9 cellular contexts compared by ENCODE assay signal in genomic region chr13:77521595-77522367, GRCh38.
DNase-seq lines count a peak whose midpoint lies in the region; TF ChIP-seq lines count a peak whose summit lies in the region.
"Had no signal": no experiment of that assay in that cellular context is flagged by ENCODE, and none has a peak within 500 bp of the region (broad histone marks: within the 10 kb centered on the region; RNA-seq: fewer than 3 reads in every experiment).

No MANE protein-coding gene starts in this region.

- TF ChIP-seq EP300 in Ishikawa (IDR thresholded peaks at IDR 0.05; ENCODE audit: borderline replicate concordance), result peak; percentile 97

- in situ Hi-C loops in brain microvascular endothelial cell (cut with HindIII; ENCODE audit: low pct_ligation_motif_present, low sequenced_read_pairs), result no loop called here

- DNase-seq in brain microvascular endothelial cell, result no peak
- DNase-seq in islet precursor cell, result peak; percentile 72
- no peak for DNase-seq in NCI-H2029 (lab: John Stamatoyannopoulos, UW)
- no peak for DNase-seq in hepatic stellate cell (ENCODE audit: low spot score)
- no peak for DNase-seq in NCI-H2227 (lab: John Stamatoyannopoulos, UW; ENCODE audit: unreplicated experiment)
- DNase-seq in medulla oblongata (ENCODE audit: extremely low spot score), result no peak
- DNase-seq: activated CD4-positive, CD25-positive, alpha-beta regulatory T cell; NCI-H146 had no signal

- peak; percentile 49 for TF ChIP-seq RAD21 in Ishikawa (IDR thresholded peaks at IDR 0.05; ENCODE audit: low read depth)

- H3K27me3 ChIP-seq in brain microvascular endothelial cell (replicated peaks), result no peaks in the 10 kb centered on the region

- H3K27ac ChIP-seq in brain microvascular endothelial cell, result peak overlapping the region; percentile 81

- no peak for TF ChIP-seq CTCF in brain microvascular endothelial cell (IDR thresholded peaks at IDR 0.05; ENCODE audit: low read depth, low read length, missing control alignments)

- no peaks in the 10 kb centered on the region for H3K36me3 ChIP-seq in brain microvascular endothelial cell (replicated peaks)

- no peak overlapping the region for H3K4me3 ChIP-seq in brain microvascular endothelial cell (ENCODE audit: low read depth, low read length)

TF ChIP-seq in Ishikawa, 13 proteins besides CTCF, POLR2A, EP300 and RAD21:
- TF ChIP-seq CEBPB (IDR thresholded peaks at IDR 0.05), result peak; percentile 91
- TF ChIP-seq TCF12 (IDR thresholded peaks at IDR 0.05; ENCODE audit: low read depth), result peak; percentile 97
- no peak for TF ChIP-seq TAF1 (IDR thresholded peaks at IDR 0.05; ENCODE audit: low read depth)
- peak; percentile 94 for TF ChIP-seq FOXM1 (IDR thresholded peaks at IDR 0.05; ENCODE audit: borderline replicate concordance, low read depth)
- no peak for TF ChIP-seq ZBTB7A (IDR thresholded peaks at IDR 0.05; ENCODE audit: low read depth)
- peak; percentile 26; the same call in 1 of the 2 replicates for TF ChIP-seq USF1 (IDR thresholded peaks at IDR 0.05)
- peak; percentile 96 for TF ChIP-seq TEAD4 (IDR thresholded peaks at IDR 0.05)
- no peak; the same call in 1 of the 2 replicates for TF ChIP-seq MAX (IDR thresholded peaks at IDR 0.05)
- TF ChIP-seq EGR1 (IDR thresholded peaks at IDR 0.05), result no peak
- TF ChIP-seq NFIC (IDR thresholded peaks at IDR 0.05), result peak; percentile 96
- no peak for TF ChIP-seq YY1 (IDR thresholded peaks at IDR 0.05; ENCODE audit: low read depth)
- TF ChIP-seq REST (IDR thresholded peaks at IDR 0.05; ENCODE audit: low read depth), result 0 out of 2 replicates have a peak, but pooled peaks have one; percentile 11
- no peak for TF ChIP-seq CREB1 (IDR thresholded peaks at IDR 0.05; ENCODE audit: low read depth)
TF ChIP-seq in Ishikawa: peak in this region for 7.
